ENCODE assay signal across 10 cellular contexts in the genomic region with DNA sequence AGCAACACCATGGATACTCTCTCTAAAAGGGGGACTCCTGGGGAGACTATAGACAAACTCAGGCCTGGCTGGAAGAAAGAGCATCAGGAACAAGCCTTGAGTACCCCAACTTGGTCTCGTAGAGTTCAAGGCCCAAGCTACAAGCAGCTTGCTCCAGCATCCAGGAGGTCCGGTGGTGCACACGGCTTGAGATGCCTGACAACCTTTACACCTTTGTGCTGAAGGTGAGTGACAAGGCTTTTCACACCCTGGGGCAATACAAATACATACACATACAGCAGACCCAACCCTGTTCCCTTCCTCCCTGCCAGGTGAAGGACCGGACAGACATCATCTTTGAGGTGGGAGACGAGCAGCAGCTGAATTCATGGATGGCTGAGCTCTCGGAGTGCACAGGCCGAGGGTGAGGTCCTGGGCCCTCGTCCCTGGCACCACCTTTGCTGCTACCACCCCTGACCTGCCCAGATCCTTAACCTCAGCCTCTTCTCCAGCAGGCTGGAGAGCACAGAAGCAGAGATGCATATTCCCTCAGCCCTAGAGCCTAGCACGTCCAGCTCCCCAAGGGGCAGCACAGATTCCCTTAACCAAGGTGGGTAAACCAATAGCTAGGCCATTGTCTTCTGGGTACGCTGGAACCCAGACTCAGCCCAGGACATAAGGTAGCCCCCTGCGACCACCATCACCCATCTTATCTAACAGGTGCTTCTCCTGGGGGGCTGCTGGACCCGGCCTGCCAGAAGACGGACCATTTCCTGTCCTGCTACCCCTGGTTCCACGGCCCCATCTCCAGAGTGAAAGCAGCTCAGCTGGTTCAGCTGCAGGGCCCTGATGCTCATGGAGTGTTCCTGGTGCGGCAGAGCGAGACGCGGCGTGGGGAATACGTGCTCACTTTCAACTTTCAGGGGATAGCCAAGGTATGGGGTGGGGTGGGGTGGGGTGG. TPM values are rescaled to one million over a fixed set of nuclear protein-coding genes. Genes with fewer than 3 reads are reported as not detected.
DNase-seq lines count a peak whose midpoint lies in the region; ATAC-seq, FAIRE-seq and TF ChIP-seq lines count a peak whose summit lies in the region.
"Had no signal": no experiment of that assay in that cellular context is flagged by ENCODE, and none has a peak within 500 bp of the region (broad histone marks: within the 10 kb centered on the region; RNA-seq: fewer than 3 reads in every experiment).

No MANE protein-coding gene starts in this region.

- peaks cover 14 to 33% of the 10 kb centered on the region in 2 experiments for H3K4me1 ChIP-seq in K562 (replicated peaks in 1 of 2; ENCODE audit: control insufficient read depth in 2 of 2, insufficient read depth in 2 of 2, low read length in 2 of 2)
- peaks cover 52% of the 10 kb centered on the region for H3K4me1 ChIP-seq in mesenchymal stem cell (ENCODE audit: control insufficient read depth, insufficient read depth, low read depth, low read length)
- peaks cover 55 to 75% (median 63%) of the 10 kb centered on the region in 4 donors for H3K4me1 ChIP-seq in upper lobe of left lung
- H3K4me1 ChIP-seq: Caco-2 had no signal

- H2AFZ ChIP-seq in K562 (ENCODE audit: low read depth, low read length) (no peak overlapping the region), mesenchymal stem cell (ENCODE audit: low read depth, low read length) (no peak overlapping the region)

- H3K27me3 ChIP-seq in K562 (ENCODE audit: control insufficient read depth in 2 of 2, insufficient read depth in 2 of 2, low read length in 2 of 2) (no peaks in the 10 kb centered on the region), mesenchymal stem cell (ENCODE audit: control insufficient read depth in 1 of 2, insufficient read depth in 1 of 2, low read length in 2 of 2) (no peaks in the 10 kb centered on the region), upper lobe of left lung (no peaks in the 10 kb centered on the region)

- H3K4me2 ChIP-seq in K562 (ENCODE audit: insufficient read depth, low read length) (no peak overlapping the region), mesenchymal stem cell (ENCODE audit: low read length, poor library complexity, severe bottlenecking) (no peak overlapping the region)

- TF ChIP-seq POLR2A in K562 (conservative IDR thresholded peaks at IDR 0.05) (peak; percentile 33; the same call in 1 of the 2 replicates), upper lobe of left lung (IDR thresholded peaks at IDR 0.05) (no peak)

- peak overlapping the region in 1 of 2 experiments; percentile 57 for H3K4ac ChIP-seq in mesenchymal stem cell (ENCODE audit: low read depth in 1 of 2, low read length in 2 of 2)

- POLR2A ChIA-PET in K562 (lab: Yijun Ruan, JAX) = interaction anchor here (0.7 to 1.1 kb wide), 4 partner anchors 9 to 395 kb away, joined by 3 to 4 read pairs (median 3); no protein-coding TSS in a partner anchor

- peak overlapping the region in 1 of 2 experiments; percentile 65; a peak in 1 of 4 replicates for H3K9ac ChIP-seq in K562 (ENCODE audit: insufficient read depth in 1 of 2, low read depth in 2 of 2, low read length in 2 of 2)
- H3K9ac ChIP-seq in mesenchymal stem cell (ENCODE audit: low read length) = peak overlapping the region; percentile 72

- BruUV-seq in K562 (replicated peaks; lab: Mats Ljungman, UMichigan) = no TSS peak

- ATAC-seq in Right ventricle myocardium inferior = no peak
- ATAC-seq in left cardiac atrium = no peak
- no peak for ATAC-seq in K562
- ATAC-seq in upper lobe of left lung (ENCODE audit: low FRiP score in 2 of 2) = no peak
- no peak for ATAC-seq in GM18867 (IDR thresholded peaks at IDR 0.05; ENCODE audit: unreplicated experiment)

- H4K8ac ChIP-seq in mesenchymal stem cell (ENCODE audit: low read length) = peak overlapping the region; percentile 52

- H2BK12ac ChIP-seq in mesenchymal stem cell (ENCODE audit: low read length in 2 of 2) = peak overlapping the region in 1 of 2 experiments; percentile 12

- no peak for TF ChIP-seq RAD21 in K562 (CRISPR knock-in tag; conservative IDR thresholded peaks at IDR 0.05 in 1 of 2, IDR thresholded peaks at IDR 0.05 in 1 of 2)

- no peak for FAIRE-seq in K562 (lab: Jason Lieb, UNC)

- peaks cover 43% of the 10 kb centered on the region for H3K79me2 ChIP-seq in K562 (ENCODE audit: control insufficient read depth, insufficient read depth, low read length)

- 92% methylated on average over 20 of the region's 20 CpGs for WGBS in K562 (ENCODE audit: insufficient coverage, low coverage, missing lambda C conversion rate)
- 95% methylated on average over 17 of the region's 20 CpGs for WGBS in mesenchymal stem cell
- 78 to 85% methylated on average over 9 to 20 of the region's 20 CpGs for WGBS in upper lobe of left lung, 2 donors

- intact Hi-C loops in Right ventricle myocardium inferior (cut with DNase I) = no loop called here
- intact Hi-C loops in left cardiac atrium (cut with DNase I) = no loop called here
- intact Hi-C loops in K562 (cut with micrococcal nuclease) = no loop called here

- H3K79me1 ChIP-seq in mesenchymal stem cell (replicated peaks; ENCODE audit: low read length, poor library complexity, severe bottlenecking) = no peaks in the 10 kb centered on the region

- H4K20me1 ChIP-seq in K562 (replicated peaks; ENCODE audit: control insufficient read depth, insufficient read depth, low read length) = peaks cover 40% of the 10 kb centered on the region

- peak; percentile 39 for DNase-seq in Right ventricle myocardium inferior (ENCODE audit: missing footprints)
- no peak for DNase-seq in left cardiac atrium
- no peak for DNase-seq in K562 (ENCODE audit: extremely low read depth in 1 of 4, low spot score in 3 of 4)
- DNase-seq in mesenchymal stem cell = no peak
- peak in 1 of 2 donors; percentile 25 for DNase-seq in upper lobe of left lung
- no peak for DNase-seq in AG08396 (ENCODE audit: low spot score)
- DNase-seq in COLO668 (lab: John Stamatoyannopoulos, UW; ENCODE audit: unreplicated experiment) = no peak
- DNase-seq: activated CD4-positive, alpha-beta T cell treated with anti-CD3 and anti-CD28 coated beads, Interleukin-2, amount 50 U/mL, for 48 hours had no signal

- H2BK5ac ChIP-seq in mesenchymal stem cell (ENCODE audit: low read depth, low read length, poor library complexity, severe bottlenecking) = no peak overlapping the region

- no peak overlapping the region for H3K4me3 ChIP-seq in K562
- H3K4me3 ChIP-seq in mesenchymal stem cell (ENCODE audit: insufficient read depth in 1 of 2, low read depth in 1 of 2, low read length in 2 of 2) = no peak overlapping the region
- H3K4me3 ChIP-seq in upper lobe of left lung = no peak overlapping the region

- no peak overlapping the region for H3K14ac ChIP-seq in mesenchymal stem cell (ENCODE audit: low read length in 2 of 2)

- no peak for TF ChIP-seq CTCF in K562 (IDR thresholded peaks at IDR 0.05 in 2 of 3, conservative IDR thresholded peaks at IDR 0.05 in 1 of 3; ENCODE audit: insufficient read depth in 2 of 3, low read depth in 1 of 3, low read length in 3 of 3)
- TF ChIP-seq CTCF in upper lobe of left lung (IDR thresholded peaks at IDR 0.05) = no peak

- H3K36me3 ChIP-seq in K562 (ENCODE audit: control insufficient read depth, insufficient read depth, low read length) (peaks cover 99% of the 10 kb centered on the region), mesenchymal stem cell (ENCODE audit: control insufficient read depth in 1 of 2, insufficient read depth in 2 of 2, low read depth in 1 of 2, low read length in 2 of 2) (peaks cover 59 to 89% of the 10 kb centered on the region in 2 experiments), upper lobe of left lung (peaks cover 11 to 81% (median 49%) of the 10 kb centered on the region in 4 donors)

- H3K9me1 ChIP-seq in K562 (ENCODE audit: control insufficient read depth, insufficient read depth, low read length) = peaks cover 5% of the 10 kb centered on the region

- no peak overlapping the region for H2BK15ac ChIP-seq in mesenchymal stem cell (ENCODE audit: low read depth, poor library complexity, severe bottlenecking)

- peak overlapping the region; percentile 23 for H4K91ac ChIP-seq in mesenchymal stem cell (ENCODE audit: low read length)

- CTCF ChIA-PET in K562 (lab: Yijun Ruan, JAX; ENCODE audit: low intra/inter-chr PET ratio) = no interaction called here

- H3K23ac ChIP-seq in mesenchymal stem cell (ENCODE audit: low read length in 2 of 2) = no peak overlapping the region

- no peak overlapping the region for H2BK120ac ChIP-seq in mesenchymal stem cell (ENCODE audit: low read depth, low read length)

- TF ChIP-seq EP300 in K562 (IDR thresholded peaks at IDR 0.05; ENCODE audit: low read length) (no peak), upper lobe of left lung (IDR thresholded peaks at IDR 0.05) (no peak)

- H3K9me3 ChIP-seq in K562 (replicated peaks; ENCODE audit: control insufficient read depth, insufficient read depth, low read depth, low read length) (no peaks in the 10 kb centered on the region), mesenchymal stem cell (ENCODE audit: control insufficient read depth, low read length) (no peaks in the 10 kb centered on the region), upper lobe of left lung (no peaks in the 10 kb centered on the region)
- H3K9me3 ChIP-seq: Caco-2 had no signal

- H3K27ac ChIP-seq in K562 (ENCODE audit: extremely low read depth, low read depth, low read length) (no peak overlapping the region), mesenchymal stem cell (ENCODE audit: low read length, poor library complexity, severe bottlenecking) (peak overlapping the region; percentile 86), upper lobe of left lung (peak overlapping the region in 3 of 4 donors; percentile 77 to 89 (median 87))

- peak overlapping the region; percentile 51 to 81 for H3K18ac ChIP-seq in mesenchymal stem cell (ENCODE audit: low read depth in 1 of 2, low read length in 2 of 2)

- in situ Hi-C loops in K562 (cut with MboI) = no loop called here

- peak overlapping the region; percentile 36 for H2AK5ac ChIP-seq in mesenchymal stem cell (ENCODE audit: low read length, severe bottlenecking)

RNA-seq across cellular contexts. Expression of gene SH2B3, which starts 41.2 kb away (rescaled TPM):
- total RNA-seq in Right ventricle myocardium inferior (43.7 TPM), left cardiac atrium (10 to 100 TPM; 27.1 to 39.6 TPM), K562 (2014; rRNA removed) (46.7 and 52.0 TPM in 2 replicates), K562 (2014; rRNA removed; fragmentation: Illumina TruSeq; extraction: Trizol) (37.4 and 46.7 TPM in 2 replicates), K562 (2015; rRNA removed; fragmentation: Illumina TruSeq; extraction: Trizol) (22.9 and 23.4 TPM in 2 replicates), K562 (2021) (63.8 and 75.3 TPM in 2 replicates), upper lobe of left lung (100 to 1,000 TPM in 1 of 6 donors, 10 to 100 TPM in 5; 24.8 to 128 (median 52.5) TPM)
- 50.2 and 69.6 TPM in 2 replicates for total RNA-seq in K562 (2011; cell fraction: chromatin; rRNA removed; ENCODE audit: low replicate concordance)
- 38.4 and 40.4 TPM in 2 replicates for total RNA-seq in K562 (2011; cell fraction: nucleolus; rRNA removed)
- 52.1 and 86.9 TPM in 2 replicates for total RNA-seq in K562 (2011; cell fraction: nucleoplasm; rRNA removed)
- polyA plus RNA-seq in K562 (2011; rRNA removed) (28.2 and 32.5 TPM in 2 replicates), K562 (2014; fragmentation: Illumina TruSeq; extraction: Trizol) (59.9 and 64.4 TPM in 2 replicates), K562 (2014; fragmentation: Nextera tagmentation; extraction: Ambion mirVana) (10 to 100 TPM; 10.8 to 14.3 TPM), K562 (2014; rRNA removed) (38.6 and 41.3 TPM in 2 replicates)
- polyA plus RNA-seq in K562 (2011; cell fraction: cytosol; rRNA removed) = 33.3 and 57.9 TPM in 2 replicates
- 25.5 and 39.5 TPM in 2 replicates for polyA plus RNA-seq in K562 (2011; cell fraction: nucleus; rRNA removed)
- polyA plus RNA-seq in K562 (2012) = 29.2 and 33.2 TPM in 2 replicates
- polyA minus RNA-seq in K562 (2011; rRNA and poly(A)+ RNA removed) = 22.2 and 28.8 TPM in 2 replicates
- 40.8 and 46.0 TPM in 2 replicates for polyA minus RNA-seq in K562 (2011; cell fraction: cytosol; rRNA and poly(A)+ RNA removed)
- 10.2 and 14.4 TPM in 2 replicates for polyA minus RNA-seq in K562 (2011; cell fraction: nucleus; rRNA and poly(A)+ RNA removed)
- polyA plus RNA-seq in mesenchymal stem cell (2013, experiment 1 of 2) = 50.8 TPM
- 50.3 TPM for polyA plus RNA-seq in mesenchymal stem cell (2013, experiment 2 of 2)
